In genomic region chr2:30134582-30134981, GRCh38 we compare ENCODE assay signal across 16 cellular contexts.
A peak's percentile ranks its signal among the peaks of the same experiment; 100 is the strongest.
DNase-seq lines count a peak whose midpoint lies in the region; ATAC-seq lines count a peak whose summit lies in the region.
"Had no signal": no experiment of that assay in that cellular context is flagged by ENCODE, and none has a peak within 500 bp of the region (broad histone marks: within the 10 kb centered on the region; RNA-seq: fewer than 3 reads in every experiment).

No MANE protein-coding gene starts in this region.

- DNase-seq in OCI-M1 (lab: John Stamatoyannopoulos, UW) (peak; percentile 75), medulla oblongata (ENCODE audit: extremely low spot score) (peak; percentile 24), pons (ENCODE audit: low spot score) (peak; percentile 53), HuH-7.5 (ENCODE audit: low spot score) (no peak)
- no peak for DNase-seq in activated CD8-positive, alpha-beta memory T cell treated with anti-CD3 and anti-CD28 coated beads, Interleukin-2, amount 50 U/mL, for 4 hours
- DNase-seq: Caco-2; CD4-positive, CD25-positive, alpha-beta regulatory T cell; CD8-positive, alpha-beta T cell; DMS153; DMS79; EL; GDM1; H7; HCEC 1CT had no signal

- ATAC-seq in HG03442 (IDR thresholded peaks at IDR 0.05; ENCODE audit: unreplicated experiment) = no peak
- ATAC-seq: CD8-positive, alpha-beta T cell; GM12878 had no signal

Comparison
In these comparisons a context has a peak if more than half of its experiments do, and no peak if none do; other contexts are left out.
1. DNase-seq: peak in OCI-M1 (single experiment), medulla oblongata (single experiment) and pons (single experiment); none in HuH-7.5 (single experiment) and activated CD8-positive, alpha-beta memory T cell treated with anti-CD3 and anti-CD28 coated beads, Interleukin-2, amount 50 U/mL, for 4 hours (single experiment).